In the genomic region with DNA sequence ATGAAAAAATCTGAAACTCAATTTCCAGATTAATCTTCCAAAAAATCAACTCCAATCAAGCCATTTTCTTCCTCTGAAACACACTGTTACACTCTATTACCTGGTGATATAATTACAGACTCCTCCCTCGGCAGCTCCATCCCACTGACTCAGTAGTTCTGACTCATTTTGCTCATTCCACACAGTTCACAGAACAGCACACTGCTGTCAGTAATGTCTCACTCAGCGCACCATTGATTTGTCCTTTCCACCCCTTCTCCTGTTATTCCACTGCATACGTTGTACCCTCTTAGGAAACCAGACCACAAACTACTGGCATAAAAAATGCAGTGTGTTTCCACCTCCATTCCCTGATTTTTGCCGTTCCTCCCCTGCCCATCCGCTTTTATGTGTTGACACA, we compare ENCODE assay signal across 17 cellular contexts.
DNase-seq lines count a peak whose midpoint lies in the region; ATAC-seq and TF ChIP-seq lines count a peak whose summit lies in the region.
"Had no signal": no experiment of that assay in that cellular context is flagged by ENCODE, and none has a peak within 500 bp of the region (broad histone marks: within the 10 kb centered on the region; RNA-seq: fewer than 3 reads in every experiment).

No MANE protein-coding gene starts in this region.

- no peaks in the 10 kb centered on the region for H3K9me3 ChIP-seq in hepatocyte (ENCODE audit: low read depth)
- H3K9me3 ChIP-seq: pancreas, tibial artery had no signal

- in situ Hi-C loops in astrocyte of the spinal cord (cut with HindIII; ENCODE audit: low sequenced_read_pairs) = no loop called here

- H3K27me3 ChIP-seq in hepatocyte (no peaks in the 10 kb centered on the region), mesendoderm (ENCODE audit: insufficient read depth, low read length, poor library complexity) (no peaks in the 10 kb centered on the region)
- H3K27me3 ChIP-seq: pancreas, tibial artery had no signal

- H3K9me3 Mint-ChIP-seq in T-cell = peaks cover 0 to 2% (median 0%) of the 10 kb centered on the region in 3 donors
- no peaks in the 10 kb centered on the region for H3K9me3 Mint-ChIP-seq in activated naive CD8-positive, alpha-beta T cell treated with anti-CD3 and anti-CD28 coated beads, Interleukin-2, amount 50 U/mL, for 24 hours
- H3K9me3 Mint-ChIP-seq: activated T-cell treated with anti-CD3 and anti-CD28 coated beads, Interleukin-2, amount 50 U/mL, for 24 hours; brain had no signal

- no peak overlapping the region for H3K27ac Mint-ChIP-seq in T-cell
- no peak overlapping the region for H3K27ac Mint-ChIP-seq in activated naive CD8-positive, alpha-beta T cell treated with anti-CD3 and anti-CD28 coated beads, Interleukin-2, amount 50 U/mL, for 24 hours
- H3K27ac Mint-ChIP-seq: activated T-cell treated with anti-CD3 and anti-CD28 coated beads, Interleukin-2, amount 50 U/mL, for 24 hours had no signal

- H3K4ac ChIP-seq in mesendoderm (ENCODE audit: low read depth, low read length) = no peak overlapping the region

- H4K20me1 ChIP-seq in hepatocyte (ENCODE audit: insufficient read depth, poor library complexity, severe bottlenecking) = no peaks in the 10 kb centered on the region

- no peak overlapping the region for H4K5ac ChIP-seq in mesendoderm (ENCODE audit: low read length)

- no peak overlapping the region for H3K4me3 Mint-ChIP-seq in T-cell
- H3K4me3 Mint-ChIP-seq in activated naive CD8-positive, alpha-beta T cell treated with anti-CD3 and anti-CD28 coated beads, Interleukin-2, amount 50 U/mL, for 24 hours = no peak overlapping the region
- H3K4me3 Mint-ChIP-seq: activated T-cell treated with anti-CD3 and anti-CD28 coated beads, Interleukin-2, amount 50 U/mL, for 24 hours; brain had no signal

- no peak overlapping the region for H3K56ac ChIP-seq in mesendoderm (ENCODE audit: low read length)

- no peak for TF ChIP-seq CTCF in astrocyte of the spinal cord (IDR thresholded peaks at IDR 0.05; ENCODE audit: low read depth, low read length)
- no peak for TF ChIP-seq CTCF in hepatocyte (IDR thresholded peaks at IDR 0.05; ENCODE audit: poor library complexity)

- H4K8ac ChIP-seq in mesendoderm (ENCODE audit: low read depth, low read length) = no peak overlapping the region

- no peak overlapping the region for H2AFZ ChIP-seq in hepatocyte

- no peak overlapping the region for H2BK15ac ChIP-seq in mesendoderm (replicated peaks; ENCODE audit: low read depth)

- H3K18ac ChIP-seq in mesendoderm (ENCODE audit: low read length) = no peak overlapping the region

- peak; percentile 53 for DNase-seq in AG08395 (ENCODE audit: low spot score)
- DNase-seq in HT1080 (ENCODE audit: low read depth) = peak; percentile 86
- peak; percentile 58 for DNase-seq in astrocyte of the spinal cord (ENCODE audit: low read depth, low spot score)
- DNase-seq in hepatocyte (ENCODE audit: low spot score) = peak; percentile 6
- no peak for DNase-seq in NCI-H446 treated with DMSO at 0.1 percent for 48 hours (lab: John Stamatoyannopoulos, UW)
- no peak for DNase-seq in mesendoderm
- no peak for DNase-seq in T-cell
- no peak for DNase-seq in activated naive CD8-positive, alpha-beta T cell treated with anti-CD3 and anti-CD28 coated beads, Interleukin-2, amount 50 U/mL, for 24 hours
- DNase-seq: activated CD4-positive, alpha-beta T cell treated with anti-CD3 and anti-CD28 coated beads for 1 hour; activated T-cell treated with anti-CD3 and anti-CD28 coated beads, Interleukin-2, amount 50 U/mL, for 24 hours; DMS153; MV-4-11; pancreas; stimulated activated CD4-positive, alpha-beta T cell treated with anti-CD3 and anti-CD28 coated beads, Interleukin-15, amount 100 ng/mL, for 24 hours; SW 1271; tibial artery had no signal

- no peaks in the 10 kb centered on the region for H3K9me2 ChIP-seq in hepatocyte (replicated peaks; ENCODE audit: insufficient read depth)

- CTCF ChIA-PET in T-cell (lab: Charles Lee) = no interaction called here

- H3K79me2 ChIP-seq in hepatocyte = peaks cover 3% of the 10 kb centered on the region
- no peaks in the 10 kb centered on the region for H3K79me2 ChIP-seq in mesendoderm (ENCODE audit: control insufficient read depth, insufficient read depth, low read length)

- POLR2A ChIA-PET in T-cell (lab: Charles Lee) = no interaction called here

- no peak overlapping the region for H2AK5ac ChIP-seq in mesendoderm (ENCODE audit: low read length)

- H3K4me2 ChIP-seq in hepatocyte (no peak overlapping the region), mesendoderm (ENCODE audit: low read length) (no peak overlapping the region)

- H3K27ac ChIP-seq in hepatocyte (no peak overlapping the region), mesendoderm (ENCODE audit: low read depth, low read length) (no peak overlapping the region)
- H3K27ac ChIP-seq: pancreas, tibial artery had no signal

- no peak overlapping the region for H2BK120ac ChIP-seq in mesendoderm (ENCODE audit: low read depth, low read length)

- H3K4me3 ChIP-seq in astrocyte of the spinal cord (ENCODE audit: low read depth, low read length) (no peak overlapping the region), hepatocyte (no peak overlapping the region), mesendoderm (ENCODE audit: low read length) (no peak overlapping the region)
- H3K4me3 ChIP-seq: pancreas, tibial artery had no signal

- peaks cover 0 to 2% of the 10 kb centered on the region in 2 donors for H3K27me3 Mint-ChIP-seq in T-cell
- no peaks in the 10 kb centered on the region for H3K27me3 Mint-ChIP-seq in activated naive CD8-positive, alpha-beta T cell treated with anti-CD3 and anti-CD28 coated beads, Interleukin-2, amount 50 U/mL, for 24 hours
- H3K27me3 Mint-ChIP-seq: activated T-cell treated with anti-CD3 and anti-CD28 coated beads, Interleukin-2, amount 50 U/mL, for 24 hours; brain had no signal

- no peaks in the 10 kb centered on the region for H3K36me3 ChIP-seq in hepatocyte (replicated peaks; ENCODE audit: insufficient read depth, low read depth)
- no peaks in the 10 kb centered on the region for H3K36me3 ChIP-seq in mesendoderm (ENCODE audit: control insufficient read depth, insufficient read depth, low read length)
- H3K36me3 ChIP-seq: pancreas, tibial artery had no signal

- no peak for ATAC-seq in T-cell (replicated peaks in 1 of 4)
- ATAC-seq in activated naive CD8-positive, alpha-beta T cell treated with anti-CD3 and anti-CD28 coated beads, Interleukin-2, amount 50 U/mL, for 24 hours = no peak
- ATAC-seq: pancreas had no signal

- no peak overlapping the region for H3K9ac ChIP-seq in mesendoderm (ENCODE audit: low read length)

- no peaks in the 10 kb centered on the region for H3K79me1 ChIP-seq in mesendoderm (ENCODE audit: low read length)

- H3K36me3 Mint-ChIP-seq in T-cell = no peaks in the 10 kb centered on the region
- no peaks in the 10 kb centered on the region for H3K36me3 Mint-ChIP-seq in activated naive CD8-positive, alpha-beta T cell treated with anti-CD3 and anti-CD28 coated beads, Interleukin-2, amount 50 U/mL, for 24 hours (ENCODE audit: low read depth)
- H3K36me3 Mint-ChIP-seq: brain had no signal

- H3K4me1 Mint-ChIP-seq in T-cell = no peaks in the 10 kb centered on the region
- no peaks in the 10 kb centered on the region for H3K4me1 Mint-ChIP-seq in activated naive CD8-positive, alpha-beta T cell treated with anti-CD3 and anti-CD28 coated beads, Interleukin-2, amount 50 U/mL, for 24 hours

- no peak overlapping the region for H3K23ac ChIP-seq in mesendoderm (ENCODE audit: low read length)

- no peak overlapping the region for H2BK5ac ChIP-seq in mesendoderm (ENCODE audit: low read length)

- WGBS in hepatocyte (ENCODE audit: low lambda C conversion rate, missing lambda C conversion rate) = 83% methylated on average over 5 of the region's 5 CpGs
- WGBS in mesendoderm (ENCODE audit: extremely low coverage, insufficient coverage, low lambda C conversion rate) = no CpG with 5 or more reads among the region's 5 CpGs

- H3K4me1 ChIP-seq in hepatocyte (ENCODE audit: insufficient read depth) (no peaks in the 10 kb centered on the region), mesendoderm (ENCODE audit: control insufficient read depth, low read depth, low read length) (no peaks in the 10 kb centered on the region)
- H3K4me1 ChIP-seq: pancreas, tibial artery had no signal

Comparison
In these comparisons a context has a peak if more than half of its experiments do, and no peak if none do; other contexts are left out.
1. DNase-seq: peak in AG08395 (single experiment), HT1080 (single experiment), astrocyte of the spinal cord (single experiment) and hepatocyte (single experiment); none in NCI-H446 treated with DMSO at 0.1 percent for 48 hours (single experiment), mesendoderm (single experiment), T-cell (0 of 34) and activated naive CD8-positive, alpha-beta T cell treated with anti-CD3 and anti-CD28 coated beads, Interleukin-2, amount 50 U/mL, for 24 hours (single experiment).